19 cellular contexts compared by ENCODE assay signal in the genomic region with DNA sequence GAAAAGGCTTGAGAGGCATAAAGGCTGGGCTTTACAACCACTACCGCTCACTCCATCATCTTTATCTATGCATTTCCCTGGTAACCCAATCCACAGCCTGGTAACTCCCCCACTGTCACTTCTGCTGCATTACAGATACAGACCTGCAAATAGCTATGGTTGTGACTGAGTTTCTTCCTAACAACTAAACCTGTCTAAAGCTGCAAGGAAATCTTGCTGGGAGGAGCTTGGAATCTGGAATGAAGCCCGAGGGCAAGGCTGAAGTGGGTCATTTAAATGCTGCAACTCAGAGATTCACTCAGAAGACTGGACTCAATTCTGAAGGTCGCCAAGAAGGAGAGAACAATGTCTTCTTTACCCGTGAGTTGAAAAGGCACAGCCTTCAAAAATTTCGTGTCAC. TPM values are rescaled to one million over a fixed set of nuclear protein-coding genes. Genes with fewer than 3 reads are reported as not detected.
DNase-seq lines count a peak whose midpoint lies in the region; TF ChIP-seq lines count a peak whose summit lies in the region.
"Had no signal": no experiment of that assay in that cellular context is flagged by ENCODE, and none has a peak within 500 bp of the region (broad histone marks: within the 10 kb centered on the region; RNA-seq: fewer than 3 reads in every experiment).

A gene with protein sequence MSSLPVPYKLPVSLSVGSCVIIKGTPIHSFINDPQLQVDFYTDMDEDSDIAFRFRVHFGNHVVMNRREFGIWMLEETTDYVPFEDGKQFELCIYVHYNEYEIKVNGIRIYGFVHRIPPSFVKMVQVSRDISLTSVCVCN (plus strand): TSS at position 301 of the 400 bp plus-strand sequence. CDS start 45 bp downstream, at position 346.

- 31 to 35% methylated on average over 5 of the region's 5 CpGs for WGBS in lower leg skin, 2 donors

- DNase-seq in COLO668 (lab: John Stamatoyannopoulos, UW; ENCODE audit: unreplicated experiment) (peak; percentile 7), G401 (ENCODE audit: low spot score) (peak; percentile 16), NCI-H526 treated with DMSO at 0.1 percent for 48 hours (lab: John Stamatoyannopoulos, UW) (peak; percentile 12), left kidney (ENCODE audit: low read depth, low spot score) (peak; percentile 44), lower leg skin (ENCODE audit: low spot score in 2 of 2) (no peak), NCI-H146 (lab: John Stamatoyannopoulos, UW) (no peak), ACHN (no peak)
- DNase-seq: CD4-positive, CD25-positive, alpha-beta regulatory T cell; COR-L47; GF-D8; Karpas-422; MV-4-11; NCI-H1105 treated with DMSO at 0.1 percent for 48 hours; NCI-H1694; NCI-H226; T-cell had no signal

- in situ Hi-C loops in G401 (cut with HindIII; ENCODE audit: low sequenced_read_pairs), result no loop called here
- in situ Hi-C loops in ACHN (cut with HindIII; ENCODE audit: low pct_ligation_motif_present, low pct_unique_long_range_greater_than_20kb, low sequenced_read_pairs), result no loop called here

- intact Hi-C loops in lower leg skin (cut with DNase I; ENCODE audit: low total_unique reads), result no loop called here

- TF ChIP-seq CTCF in lower leg skin (IDR thresholded peaks at IDR 0.05), result no peak

- H3K4me3 ChIP-seq in lower leg skin (ENCODE audit: low read depth, poor library complexity, severe bottlenecking), result no peak within 1 kb of the TSS

- TF ChIP-seq POLR2A in lower leg skin (IDR thresholded peaks at IDR 0.05), result no peak

RNA-seq across cellular contexts. Expression of the gene that starts here (rescaled TPM):
- not detected in 2 replicates for total RNA-seq in G401 (2014; rRNA removed; shearing (Covaris generic))
- not detected for total RNA-seq in lower leg skin
- total RNA-seq: A673; CD4-positive, CD25-positive, alpha-beta regulatory T cell; Daoy; M059J; T-cell had no signal

Comparison
In these comparisons a context has a peak if more than half of its experiments do, and no peak if none do; other contexts are left out.
1. Peak in DNase-seq in G401; RNA of the gene not detected or under 1 TPM.
2. DNase-seq: peak in COLO668 (single experiment), NCI-H526 treated with DMSO at 0.1 percent for 48 hours (single experiment) and left kidney (single experiment); none in lower leg skin (0 of 2), NCI-H146 (single experiment) and ACHN (single experiment).